Comparison of ENCODE assay signal across 20 cellular contexts in genomic region chr6:74609857-74610256, GRCh38.
DNase-seq lines count a peak whose midpoint lies in the region; ATAC-seq and TF ChIP-seq lines count a peak whose summit lies in the region.
"Had no signal": no experiment of that assay in that cellular context is flagged by ENCODE, and none has a peak within 500 bp of the region (broad histone marks: within the 10 kb centered on the region; RNA-seq: fewer than 3 reads in every experiment).

No MANE protein-coding gene starts in this region.

- TF ChIP-seq CTCF in RWPE2 (IDR thresholded peaks at IDR 0.05; ENCODE audit: poor library complexity, severe bottlenecking) = no peak

- DNase-seq in HCEC 1CT = peak; percentile 11
- no peak for DNase-seq in RWPE2 (ENCODE audit: low spot score)
- DNase-seq in fibroblast of gingiva (ENCODE audit: low read depth) = peak; percentile 56
- DNase-seq in pulmonary artery endothelial cell (ENCODE audit: low read depth, low spot score) = peak; percentile 4
- DNase-seq in stimulated activated CD4-positive, alpha-beta T cell treated with anti-CD3 and anti-CD28 coated beads, Interleukin-2, amount 100 ng/mL, for 24 hours = no peak
- no peak for DNase-seq in stimulated activated CD4-positive, alpha-beta T cell treated with anti-CD3 and anti-CD28 coated beads, Interleukin-12 subunit alpha, Interleukin-12 subunit beta, amount 100 ng/mL, for 4 hours
- DNase-seq: EL; NCI-H1048; NCI-H146; NCI-H2081 treated with DMSO at 0.1 percent for 48 hours; NCI-H226; NCI-H526 treated with DMSO at 0.1 percent for 48 hours; NK-92 treated with Interleukin-12 subunit alpha and Interleukin-12 subunit beta, amount 100 ng/mL, for 24 hours; PC-9; Right ventricle myocardium superior; SK-N-SH had no signal

- no peak overlapping the region for H3K4me3 ChIP-seq in RWPE2 (ENCODE audit: severe bottlenecking)
- H3K4me3 ChIP-seq: BLaER1, PC-9 had no signal

- no peaks in the 10 kb centered on the region for H3K27me3 ChIP-seq in RWPE2 (ENCODE audit: insufficient read depth, poor library complexity, severe bottlenecking)
- H3K27me3 ChIP-seq: BLaER1 had no signal

- ATAC-seq in RWPE2 (ENCODE audit: low read depth) (no peak), GM18517 (IDR thresholded peaks at IDR 0.05; ENCODE audit: unreplicated experiment) (no peak), GM18907 (IDR thresholded peaks at IDR 0.05; ENCODE audit: unreplicated experiment) (no peak)
- ATAC-seq: HCT116 had no signal

- no peaks in the 10 kb centered on the region for H3K9me3 ChIP-seq in RWPE2 (ENCODE audit: severe bottlenecking)
- H3K9me3 ChIP-seq: BLaER1, SK-N-SH had no signal

- H3K36me3 ChIP-seq in RWPE2 (ENCODE audit: low read depth) = no peaks in the 10 kb centered on the region
- H3K36me3 ChIP-seq: BLaER1 had no signal

- H3K27ac ChIP-seq in RWPE2 (ENCODE audit: poor library complexity, severe bottlenecking) = peak overlapping the region; percentile 36
- H3K27ac ChIP-seq: BLaER1, PC-9 had no signal

- peaks cover 45% of the 10 kb centered on the region for H3K4me1 ChIP-seq in RWPE2 (ENCODE audit: insufficient read depth, poor library complexity, severe bottlenecking)
- H3K4me1 ChIP-seq: BLaER1 had no signal

Comparison
In these comparisons a context has a peak if more than half of its experiments do, and no peak if none do; other contexts are left out.
1. DNase-seq: peak in HCEC 1CT (single experiment), fibroblast of gingiva (single experiment) and pulmonary artery endothelial cell (single experiment); none in RWPE2 (single experiment), stimulated activated CD4-positive, alpha-beta T cell treated with anti-CD3 and anti-CD28 coated beads, Interleukin-2, amount 100 ng/mL, for 24 hours (0 of 2) and stimulated activated CD4-positive, alpha-beta T cell treated with anti-CD3 and anti-CD28 coated beads, Interleukin-12 subunit alpha, Interleukin-12 subunit beta, amount 100 ng/mL, for 4 hours (single experiment).